In the genomic region with DNA sequence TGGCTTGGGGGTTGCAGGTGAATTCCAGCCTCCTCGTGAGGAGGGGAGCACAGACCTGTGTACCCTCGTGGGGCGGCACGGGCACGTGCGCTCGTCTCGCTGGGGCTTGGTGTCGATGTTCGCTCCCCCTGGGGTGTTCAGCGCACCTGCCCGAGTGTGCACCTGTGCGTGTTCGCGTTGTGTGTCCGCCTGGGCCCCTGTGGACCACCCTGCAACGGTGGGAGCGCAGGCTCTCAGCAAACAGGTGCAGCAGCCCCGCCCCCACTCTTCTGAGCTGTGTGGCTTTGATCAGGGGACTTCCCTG, we compare ENCODE assay signal across 35 cellular contexts. TPM values are rescaled to one million over a fixed set of nuclear protein-coding genes. Genes with fewer than 3 reads are reported as not detected.
"Had no signal": no experiment of that assay in that cellular context is flagged by ENCODE, and none has a peak within 500 bp of the region (broad histone marks: within the 10 kb centered on the region; RNA-seq: fewer than 3 reads in every experiment).

No MANE protein-coding gene starts in this region.

- DNase-seq: activated CD4-positive, alpha-beta memory T cell treated with anti-CD3 and anti-CD28 coated beads, Interleukin-2, amount 10 ng/mL, durations not matched to agents 7 days and 5 days; activated CD4-positive, alpha-beta T cell treated with anti-CD3 and anti-CD28 coated beads for 1 hour; activated CD4-positive, alpha-beta T cell treated with anti-CD3 and anti-CD28 coated beads for 36 hours; activated CD4-positive, alpha-beta T cell treated with anti-CD3 and anti-CD28 coated beads for 48 hours; activated CD4-positive, alpha-beta T cell treated with anti-CD3 and anti-CD28 coated beads, Interleukin-2, amount 10 ng/mL, durations not matched to agents 7 days and 5 days; activated CD4-positive, alpha-beta T cell treated with anti-CD3 and anti-CD28 coated beads, Interleukin-2, amount 50 U/mL, for 48 hours; activated CD4-positive, CD25-positive, alpha-beta regulatory T cell; activated CD8-positive, alpha-beta memory T cell treated with anti-CD3 and anti-CD28 coated beads for 24 hours; activated CD8-positive, alpha-beta memory T cell treated with anti-CD3 and anti-CD28 coated beads, Interleukin-2, amount 10 ng/mL, durations not matched to agents 7 days and 5 days; activated CD8-positive, alpha-beta memory T cell treated with anti-CD3 and anti-CD28 coated beads, Interleukin-2, amount 50 U/mL, for 48 hours; activated CD8-positive, alpha-beta T cell treated with anti-CD3 and anti-CD28 coated beads, Interleukin-2, amount 10 ng/mL, durations not matched to agents 7 days and 5 days; activated effector memory CD4-positive, alpha-beta T cell treated with Interleukin-2 at 50 U/mL for 16 hours; activated gamma-delta T cell; activated naive CD4-positive, alpha-beta T cell treated with anti-CD3 and anti-CD28 coated beads, Interleukin-2, amount 10 ng/mL, durations not matched to agents 7 days and 5 days; activated naive CD4-positive, alpha-beta T cell treated with Interleukin-2 at 50 U/mL for 16 hours; activated naive CD8-positive, alpha-beta T cell treated with anti-CD3 and anti-CD28 coated beads, Interleukin-2, amount 10 ng/mL, durations not matched to agents 7 days and 5 days; activated naive CD8-positive, alpha-beta T cell treated with anti-CD3 and anti-CD28 coated beads, Interleukin-2, amount 50 U/mL, for 24 hours; activated T-cell treated with anti-CD3 and anti-CD28 coated beads, Interleukin-2, amount 50 U/mL, for 24 hours; activated T-cell treated with anti-CD3 and anti-CD28 coated beads, Interleukin-2, amount 50 U/mL, for 48 hours; cerebellar nuclear complex; T-cell; T-helper 17 cell; T-helper 9 cell had no signal

- H3K4me1 ChIP-seq: ascending aorta had no signal

- H3K36me3 ChIP-seq: ascending aorta, cardiac muscle cell had no signal

- H3K27me3 ChIP-seq: ascending aorta, cardiac muscle cell had no signal

- H3K4me3 ChIP-seq: ascending aorta, cardiac muscle cell had no signal

- H3K27ac Mint-ChIP-seq: activated CD4-positive, alpha-beta memory T cell treated with anti-CD3 and anti-CD28 coated beads, Interleukin-2, amount 10 ng/mL, durations not matched to agents 7 days and 5 days; activated CD4-positive, alpha-beta T cell treated with anti-CD3 and anti-CD28 coated beads for 36 hours; activated CD4-positive, alpha-beta T cell treated with anti-CD3 and anti-CD28 coated beads, Interleukin-2, amount 10 ng/mL, durations not matched to agents 7 days and 5 days; activated CD8-positive, alpha-beta memory T cell treated with anti-CD3 and anti-CD28 coated beads, Interleukin-2, amount 10 ng/mL, durations not matched to agents 7 days and 5 days; activated CD8-positive, alpha-beta T cell treated with anti-CD3 and anti-CD28 coated beads, Interleukin-2, amount 10 ng/mL, durations not matched to agents 7 days and 5 days; activated naive CD4-positive, alpha-beta T cell treated with anti-CD3 and anti-CD28 coated beads, Interleukin-2, amount 10 ng/mL, durations not matched to agents 7 days and 5 days; activated naive CD4-positive, alpha-beta T cell treated with anti-CD3 and anti-CD28 coated beads, Interleukin-2, amount 50 U/mL, for 24 hours; activated naive CD8-positive, alpha-beta T cell; activated naive CD8-positive, alpha-beta T cell treated with anti-CD3 and anti-CD28 coated beads, Interleukin-2, amount 10 ng/mL, durations not matched to agents 7 days and 5 days; activated naive CD8-positive, alpha-beta T cell treated with anti-CD3 and anti-CD28 coated beads, Interleukin-2, amount 50 U/mL, for 24 hours; activated T-cell treated with anti-CD3 and anti-CD28 coated beads, Interleukin-2, amount 50 U/mL, for 24 hours; activated T-helper 2 cell treated with anti-CD3 and anti-CD28 coated beads, Interferon-gamma antibody, Interleukin-2, Interleukin-4, amounts not matched to agents 10 μg/mL and 5 μg/mL and 100 μg/mL, durations not matched to agents 14 hours and 24 hours and 36 hours; T-cell; T-helper 17 cell; T-helper 2 cell treated with Interferon-gamma antibody and Interleukin-4, amounts not matched to agents 5 μg/mL and 100 μg/mL, for 36 hours; WTC11 had no signal

- H3K4me3 Mint-ChIP-seq: activated CD4-positive, alpha-beta memory T cell treated with anti-CD3 and anti-CD28 coated beads, Interleukin-2, amount 10 ng/mL, durations not matched to agents 7 days and 5 days; activated CD4-positive, alpha-beta T cell treated with anti-CD3 and anti-CD28 coated beads for 36 hours; activated CD4-positive, alpha-beta T cell treated with anti-CD3 and anti-CD28 coated beads, Interleukin-2, amount 10 ng/mL, durations not matched to agents 7 days and 5 days; activated CD8-positive, alpha-beta memory T cell treated with anti-CD3 and anti-CD28 coated beads, Interleukin-2, amount 10 ng/mL, durations not matched to agents 7 days and 5 days; activated CD8-positive, alpha-beta T cell treated with anti-CD3 and anti-CD28 coated beads, Interleukin-2, amount 10 ng/mL, durations not matched to agents 7 days and 5 days; activated naive CD4-positive, alpha-beta T cell treated with anti-CD3 and anti-CD28 coated beads, Interleukin-2, amount 10 ng/mL, durations not matched to agents 7 days and 5 days; activated naive CD4-positive, alpha-beta T cell treated with anti-CD3 and anti-CD28 coated beads, Interleukin-2, amount 50 U/mL, for 24 hours; activated naive CD8-positive, alpha-beta T cell; activated naive CD8-positive, alpha-beta T cell treated with anti-CD3 and anti-CD28 coated beads, Interleukin-2, amount 10 ng/mL, durations not matched to agents 7 days and 5 days; activated naive CD8-positive, alpha-beta T cell treated with anti-CD3 and anti-CD28 coated beads, Interleukin-2, amount 50 U/mL, for 24 hours; activated T-cell treated with anti-CD3 and anti-CD28 coated beads, Interleukin-2, amount 50 U/mL, for 24 hours; central memory CD8-positive, alpha-beta T cell; T-cell; T-helper 17 cell; T-helper 2 cell treated with Interferon-gamma antibody and Interleukin-4, amounts not matched to agents 5 μg/mL and 100 μg/mL, for 36 hours; WTC11 had no signal

- H3K27ac ChIP-seq: ascending aorta, cardiac muscle cell, VCaP had no signal

- H3K4me1 Mint-ChIP-seq: activated CD4-positive, alpha-beta memory T cell treated with anti-CD3 and anti-CD28 coated beads, Interleukin-2, amount 10 ng/mL, durations not matched to agents 7 days and 5 days; activated CD4-positive, alpha-beta T cell treated with anti-CD3 and anti-CD28 coated beads for 36 hours; activated CD4-positive, alpha-beta T cell treated with anti-CD3 and anti-CD28 coated beads, Interleukin-2, amount 10 ng/mL, durations not matched to agents 7 days and 5 days; activated CD8-positive, alpha-beta memory T cell treated with anti-CD3 and anti-CD28 coated beads, Interleukin-2, amount 10 ng/mL, durations not matched to agents 7 days and 5 days; activated naive CD4-positive, alpha-beta T cell treated with anti-CD3 and anti-CD28 coated beads, Interleukin-2, amount 10 ng/mL, durations not matched to agents 7 days and 5 days; activated naive CD4-positive, alpha-beta T cell treated with anti-CD3 and anti-CD28 coated beads, Interleukin-2, amount 50 U/mL, for 24 hours; activated naive CD8-positive, alpha-beta T cell treated with anti-CD3 and anti-CD28 coated beads, Interleukin-2, amount 10 ng/mL, durations not matched to agents 7 days and 5 days; activated naive CD8-positive, alpha-beta T cell treated with anti-CD3 and anti-CD28 coated beads, Interleukin-2, amount 50 U/mL, for 24 hours; brain; central memory CD8-positive, alpha-beta T cell; T-cell; T-helper 17 cell; WTC11 had no signal

- ATAC-seq: activated CD4-positive, alpha-beta T cell treated with anti-CD3 and anti-CD28 coated beads for 36 hours; activated CD4-positive, CD25-positive, alpha-beta regulatory T cell treated with anti-CD3 and anti-CD28 coated beads, Interleukin-2, amount 50 U/mL, for 24 hours; activated CD8-positive, alpha-beta memory T cell treated with anti-CD3 and anti-CD28 coated beads, Interleukin-2, amount 10 ng/mL, durations not matched to agents 7 days and 5 days; activated CD8-positive, alpha-beta T cell treated with anti-CD3 and anti-CD28 coated beads, Interleukin-2, amount 10 ng/mL, durations not matched to agents 7 days and 5 days; activated naive CD8-positive, alpha-beta T cell treated with anti-CD3 and anti-CD28 coated beads, Interleukin-2, amount 50 U/mL, for 24 hours; T-cell; T-helper 17 cell; WTC11 had no signal

- H3K27me3 Mint-ChIP-seq: activated CD4-positive, alpha-beta memory T cell treated with anti-CD3 and anti-CD28 coated beads, Interleukin-2, amount 10 ng/mL, durations not matched to agents 7 days and 5 days; activated CD4-positive, alpha-beta T cell treated with anti-CD3 and anti-CD28 coated beads, Interleukin-2, amount 10 ng/mL, durations not matched to agents 7 days and 5 days; activated CD8-positive, alpha-beta memory T cell treated with anti-CD3 and anti-CD28 coated beads, Interleukin-2, amount 10 ng/mL, durations not matched to agents 7 days and 5 days; activated naive CD4-positive, alpha-beta T cell treated with anti-CD3 and anti-CD28 coated beads, Interleukin-2, amount 10 ng/mL, durations not matched to agents 7 days and 5 days; T-helper 17 cell had no signal

RNA-seq across cellular contexts. Expression of gene SMIM17, which starts 0.5 kb away (rescaled TPM):
- total RNA-seq: activated CD4-positive, alpha-beta T cell treated with anti-CD3 and anti-CD28 coated beads for 36 hours; activated CD8-positive, alpha-beta memory T cell treated with anti-CD3 and anti-CD28 coated beads, Interleukin-2, amount 10 ng/mL, durations not matched to agents 7 days and 5 days; activated T-helper 2 cell treated with anti-CD3 and anti-CD28 coated beads, Interferon-gamma antibody, Interleukin-2, Interleukin-4, amounts not matched to agents 10 μg/mL and 5 μg/mL and 100 μg/mL, durations not matched to agents 14 hours and 24 hours and 36 hours; ascending aorta; bronchial epithelial cell; T-cell; T-helper 17 cell had no signal
